14 cellular contexts compared by ENCODE assay signal in the genomic region with DNA sequence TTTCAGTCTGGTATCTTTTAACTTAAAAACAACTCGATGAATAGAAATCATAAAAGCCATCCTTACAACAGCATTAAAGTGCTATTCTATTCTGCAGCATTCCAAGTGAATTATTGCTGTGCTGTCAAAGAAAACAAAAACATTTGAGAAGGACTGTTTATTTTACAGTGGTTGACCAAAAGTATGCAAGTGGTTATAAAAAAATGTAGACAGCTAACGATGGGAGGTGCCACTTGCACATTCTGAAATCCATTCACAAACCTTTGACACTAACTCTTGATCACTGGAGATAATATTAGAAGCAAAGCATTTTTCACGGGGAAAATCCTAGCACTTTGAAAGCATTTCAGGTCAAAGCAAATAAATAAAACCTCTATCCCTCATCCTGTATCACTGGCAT. TPM values are rescaled to one million over a fixed set of nuclear protein-coding genes. Genes with fewer than 3 reads are reported as not detected.
DNase-seq lines count a peak whose midpoint lies in the region; ATAC-seq and TF ChIP-seq lines count a peak whose summit lies in the region.
"Had no signal": no experiment of that assay in that cellular context is flagged by ENCODE, and none has a peak within 500 bp of the region (broad histone marks: within the 10 kb centered on the region; RNA-seq: fewer than 3 reads in every experiment).

No MANE protein-coding gene starts in this region.

- H3K4me1 ChIP-seq in HAP-1 = peaks cover 59% of the 10 kb centered on the region

- DNase-seq in HAP-1 (ENCODE audit: low spot score in 2 of 2) (peak; percentile 22 to 93), SW 1271 (lab: John Stamatoyannopoulos, UW) (peak; percentile 55 to 87), fibroblast of the aortic adventitia (ENCODE audit: low read depth) (peak; percentile 85), smooth muscle cell of the brain vasculature (ENCODE audit: low read depth, low spot score) (peak; percentile 83), ecto neural progenitor cell (ENCODE audit: low spot score) (no peak), NCI-H2029 (lab: John Stamatoyannopoulos, UW) (no peak)
- DNase-seq: activated T-cell treated with anti-CD3 and anti-CD28 coated beads, Interleukin-2, amount 50 U/mL, for 48 hours; GF-D8; hypothalamus; NCI-H1436 treated with DMSO at 0.1 percent for 48 hours; stimulated activated CD4-positive, alpha-beta T cell treated with anti-CD3 and anti-CD28 coated beads, Interleukin-12 subunit alpha, Interleukin-12 subunit beta, amount 100 ng/mL, for 4 hours had no signal

- H3K36me3 ChIP-seq in HAP-1 (replicated peaks) = no peaks in the 10 kb centered on the region

- no peak for ATAC-seq in HG03520 (IDR thresholded peaks at IDR 0.05; ENCODE audit: unreplicated experiment)
- no peak for ATAC-seq in GM21576 (IDR thresholded peaks at IDR 0.05; ENCODE audit: unreplicated experiment)
- ATAC-seq: stimulated activated memory B cell treated with anti-CD40 and anti-IgM and Interleukin-4, amounts not matched to agents 10 μg/mL and 1 μg/mL and 100 μg/mL, for 72 hours had no signal

- TF ChIP-seq CTCF in fibroblast of the aortic adventitia (IDR thresholded peaks at IDR 0.05; ENCODE audit: insufficient read depth, low read length) = no peak

- H3K27me3 ChIP-seq in HAP-1 (ENCODE audit: low read depth) = no peaks in the 10 kb centered on the region

- H3K4me3 ChIP-seq in HAP-1 = no peak overlapping the region
- H3K4me3 ChIP-seq in fibroblast of the aortic adventitia (ENCODE audit: low read depth, low read length) = peak overlapping the region; percentile 62

- in situ Hi-C loops in HAP-1 (cut with MboI; ENCODE audit: low sequenced_read_pairs) = no loop called here

- no peaks in the 10 kb centered on the region for H3K9me3 ChIP-seq in HAP-1

RNA-seq across cellular contexts. Expression of a gene that starts 55.6 kb away (rescaled TPM):
- 26.7 and 72.9 TPM in 2 replicates for total RNA-seq in fibroblast of the aortic adventitia (ENCODE audit: low replicate concordance)

Comparison
In these comparisons a context has a peak if more than half of its experiments do, and no peak if none do; other contexts are left out.
1. DNase-seq: peak in HAP-1 (2 of 2), SW 1271 (2 of 2), fibroblast of the aortic adventitia (single experiment) and smooth muscle cell of the brain vasculature (single experiment); none in ecto neural progenitor cell (single experiment) and NCI-H2029 (single experiment).